8 cellular contexts compared by ENCODE assay signal in the genomic region with DNA sequence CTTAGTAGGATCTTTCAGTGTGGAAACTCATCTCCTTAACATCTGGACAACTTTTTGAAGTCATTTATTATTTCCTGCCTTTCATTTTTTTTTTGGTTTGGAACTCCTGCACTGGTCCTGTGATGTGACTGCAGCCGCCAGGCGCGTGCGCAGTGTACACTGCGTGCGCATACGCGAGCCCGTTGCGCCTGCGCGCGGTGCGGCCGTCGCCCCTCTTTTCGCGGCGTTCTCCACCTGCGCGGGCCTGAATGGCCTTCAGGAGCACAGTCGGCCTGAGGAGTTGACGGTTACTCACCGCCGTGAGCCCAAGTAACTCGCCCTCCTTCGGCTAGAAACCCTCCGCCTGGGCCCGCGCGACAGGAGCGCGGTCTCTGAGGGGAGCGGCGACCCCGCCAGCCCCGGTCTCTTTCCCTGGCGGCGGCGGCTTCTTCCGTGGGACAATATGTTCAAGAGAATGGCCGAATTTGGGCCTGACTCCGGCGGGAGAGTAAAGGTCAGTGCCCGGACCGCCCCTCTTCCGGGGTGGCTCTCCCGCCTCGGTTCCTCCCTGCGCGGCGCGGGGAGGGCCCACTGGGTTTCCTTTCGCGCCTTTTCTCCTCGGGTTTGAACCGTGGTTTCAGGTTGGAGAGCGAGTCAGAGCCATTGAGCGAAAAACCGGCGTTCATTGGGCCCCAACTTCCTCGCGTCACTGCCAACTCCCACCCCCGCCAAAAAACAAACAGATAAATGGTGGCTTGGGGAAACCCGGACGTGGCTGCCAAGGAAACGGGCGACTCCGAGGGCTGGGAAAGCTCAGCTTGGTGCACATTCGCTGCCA. TPM values are rescaled to one million over a fixed set of nuclear protein-coding genes. Genes with fewer than 3 reads are reported as not detected.
DNase-seq lines count a peak whose midpoint lies in the region; ATAC-seq and TF ChIP-seq lines count a peak whose summit lies in the region.

A gene (plus strand): TSS at position 213 of the 817 bp plus-strand sequence. CDS start 230 bp downstream, at position 443.

- peaks cover 5% of the 10 kb centered on the region for H3K4me1 Mint-ChIP-seq in endothelial cell (ENCODE audit: unreplicated experiment)

- H3K9me3 ChIP-seq in NT2/D1 (ENCODE audit: insufficient read depth, low read length): no peaks in the 10 kb centered on the region

- peak within 1 kb of the TSS; percentile 89 for H3K27ac Mint-ChIP-seq in endothelial cell (ENCODE audit: unreplicated experiment)

- H3K9ac ChIP-seq in NT2/D1 (ENCODE audit: insufficient read length, low read depth): peak within 1 kb of the TSS; percentile 93

- ATAC-seq in GM21381 (IDR thresholded peaks at IDR 0.05; ENCODE audit: unreplicated experiment): peak; percentile 80

- H3K27me3 Mint-ChIP-seq in endothelial cell (ENCODE audit: unreplicated experiment): peaks cover 3% of the 10 kb centered on the region

- H3K36me3 ChIP-seq in NT2/D1 (ENCODE audit: insufficient read depth, insufficient read length, low read length): peaks cover 30% of the 10 kb centered on the region

- peak; percentile 98 for DNase-seq in COR-L47 (lab: John Stamatoyannopoulos, UW)
- DNase-seq in HUDEP-2 (lab: John Stamatoyannopoulos, UW; ENCODE audit: unreplicated experiment in 76 of 76): peak; percentile 44 to 97 (median 90)
- peak; percentile 77 for DNase-seq in NT2/D1 (ENCODE audit: low read depth, low spot score)
- DNase-seq in activated CD8-positive, alpha-beta memory T cell treated with anti-CD3 and anti-CD28 coated beads, Interleukin-2, amount 50 U/mL, for 24 hours (ENCODE audit: extremely low read depth): peak; percentile 66
- DNase-seq in endothelial cell (ENCODE audit: low spot score): peak; percentile 79
- peak; percentile 88 for DNase-seq in midbrain (lab: John Stamatoyannopoulos, UW)
- DNase-seq in stimulated activated CD8-positive, alpha-beta memory T cell treated with anti-CD3 and anti-CD28 coated beads, Interleukin-2, amount 100 ng/mL, for 1 hour (ENCODE audit: low read depth in 2 of 2): peak; percentile 60 to 73

- peaks cover under 1% of the 10 kb centered on the region for H3K4me1 ChIP-seq in NT2/D1 (ENCODE audit: insufficient read depth, insufficient read length)

- H3K36me3 Mint-ChIP-seq in endothelial cell (ENCODE audit: low read depth, unreplicated experiment): no peaks in the 10 kb centered on the region

- H3K4me3 ChIP-seq in NT2/D1 (ENCODE audit: insufficient read length, low read depth): peak within 1 kb of the TSS; percentile 64

- no peak for TF ChIP-seq CTCF in endothelial cell (IDR thresholded peaks at IDR 0.05; ENCODE audit: unreplicated experiment)

- H3K27me3 ChIP-seq in NT2/D1 (ENCODE audit: insufficient read depth, insufficient read length): no peaks in the 10 kb centered on the region

- no peaks in the 10 kb centered on the region for H3K9me3 Mint-ChIP-seq in endothelial cell (ENCODE audit: unreplicated experiment)

- peak within 1 kb of the TSS; percentile 93 for H3K4me3 Mint-ChIP-seq in endothelial cell (ENCODE audit: unreplicated experiment)

RNA-seq across cellular contexts. Expression of the gene that starts here (rescaled TPM):
- total RNA-seq in endothelial cell (ENCODE audit: unreplicated experiment): 16.8 TPM

Comparison
In these comparisons a context has a peak if more than half of its experiments do, and no peak if none do; other contexts are left out.
1. Peak in every context shown above with its lines: DNase-seq, ATAC-seq and H3K4me3 ChIP-seq.